21 cellular contexts compared by ENCODE assay signal in the genomic region with DNA sequence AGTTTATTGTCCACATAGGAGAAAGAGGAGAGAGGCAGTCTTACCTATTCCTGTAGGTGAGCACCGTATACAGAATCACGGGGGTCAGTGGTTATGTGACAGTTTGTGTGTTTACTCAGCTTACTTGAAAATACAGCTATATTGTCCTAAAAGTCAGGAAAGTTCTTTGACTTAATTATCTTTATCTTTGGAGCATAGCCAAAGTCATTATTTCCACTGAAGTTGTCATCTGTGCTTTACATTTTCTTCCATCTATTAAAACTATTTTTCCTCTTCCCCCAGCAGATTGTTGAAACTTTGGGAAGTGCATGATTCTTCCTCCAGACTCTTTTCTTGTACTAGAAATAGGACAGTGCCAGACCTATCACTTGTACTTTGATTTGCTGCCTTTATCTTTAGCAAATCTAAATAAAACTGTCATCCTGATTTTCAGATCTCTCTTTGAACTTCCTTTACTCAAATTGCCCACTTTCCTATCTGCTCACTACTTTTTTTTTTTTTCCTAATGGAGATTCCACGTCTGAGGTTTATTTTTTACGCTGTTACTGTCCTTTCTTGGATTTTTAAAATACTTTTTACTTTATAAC. TPM values are rescaled to one million over a fixed set of nuclear protein-coding genes. Genes with fewer than 3 reads are reported as not detected.
DNase-seq lines count a peak whose midpoint lies in the region; ATAC-seq, FAIRE-seq and TF ChIP-seq lines count a peak whose summit lies in the region.
"Had no signal": no experiment of that assay in that cellular context is flagged by ENCODE, and none has a peak within 500 bp of the region (broad histone marks: within the 10 kb centered on the region; RNA-seq: fewer than 3 reads in every experiment).

No MANE protein-coding gene starts in this region.

- no peaks in the 10 kb centered on the region for H3K36me3 ChIP-seq in endothelial cell of umbilical vein (ENCODE audit: control insufficient read depth in 2 of 2, extremely low read depth in 1 of 2, insufficient read depth in 2 of 2, low read length in 2 of 2)
- H3K36me3 ChIP-seq: BLaER1 had no signal

- H3K27ac ChIP-seq in 22Rv1 (peak overlapping the region; percentile 58), endothelial cell of umbilical vein (ENCODE audit: insufficient read depth, low read depth, low read length) (no peak overlapping the region)
- H3K27ac ChIP-seq: BLaER1, C4-2B, GM23248 had no signal

- H3K9ac ChIP-seq in endothelial cell of umbilical vein (replicated peaks; ENCODE audit: extremely low read depth, insufficient read depth, low read length), result no peak overlapping the region
- H3K9ac ChIP-seq: BLaER1, GM23248 had no signal

- BruUV-seq in endothelial cell of umbilical vein (replicated peaks; lab: Mats Ljungman, UMichigan), result no TSS peak

- no peaks in the 10 kb centered on the region for H3K9me3 Mint-ChIP-seq in memory B cell
- H3K9me3 Mint-ChIP-seq: CD4-positive, CD25-positive, alpha-beta regulatory T cell; CD8-positive, alpha-beta T cell; HFFc6 had no signal

- TF ChIP-seq CTCF in 22Rv1 (IDR thresholded peaks at IDR 0.05), result no peak
- TF ChIP-seq CTCF in endothelial cell of umbilical vein (IDR thresholded peaks at IDR 0.05; ENCODE audit: extremely low read depth in 1 of 2, insufficient read depth in 1 of 2, low read depth in 1 of 2, low read length in 2 of 2), result no peak

- no peak for FAIRE-seq in endothelial cell of umbilical vein (lab: Jason Lieb, UNC)
- FAIRE-seq: GM12892, H1 had no signal

- H3K27me3 Mint-ChIP-seq in memory B cell, result no peaks in the 10 kb centered on the region
- H3K27me3 Mint-ChIP-seq: B cell; CD4-positive, CD25-positive, alpha-beta regulatory T cell had no signal

- POLR2A ChIA-PET in HEK293T (lab: Yijun Ruan, JAX) (no interaction called here), endothelial cell of umbilical vein (lab: Charles Lee) (no interaction called here)

- H3K9me1 ChIP-seq in endothelial cell of umbilical vein (replicated peaks; ENCODE audit: control insufficient read depth, extremely low read depth, insufficient read depth, low read length), result no peaks in the 10 kb centered on the region

- dilution Hi-C loops in endothelial cell of umbilical vein (cut with MboI; ENCODE audit: extremely low pct_ligation_motif_present, low sequenced_read_pairs), result no loop called here

- no peaks in the 10 kb centered on the region for H3K9me3 ChIP-seq in endothelial cell of umbilical vein (replicated peaks; ENCODE audit: control insufficient read depth, insufficient read depth, low read length)
- H3K9me3 ChIP-seq: BLaER1, Caco-2 had no signal

- peaks cover 5% of the 10 kb centered on the region for H3K4me1 Mint-ChIP-seq in memory B cell

- no peak overlapping the region for H3K4me3 Mint-ChIP-seq in memory B cell
- H3K4me3 Mint-ChIP-seq: B cell; CD4-positive, CD25-positive, alpha-beta regulatory T cell; CD8-positive, alpha-beta T cell; HFFc6 had no signal

- no peak overlapping the region for H2AFZ ChIP-seq in endothelial cell of umbilical vein (ENCODE audit: low read depth, low read length)
- H2AFZ ChIP-seq: GM23248 had no signal

- no peaks in the 10 kb centered on the region for H3K27me3 ChIP-seq in endothelial cell of umbilical vein (ENCODE audit: control insufficient read depth in 2 of 2, insufficient read depth in 2 of 2, low read length in 2 of 2)
- H3K27me3 ChIP-seq: BLaER1 had no signal

- H3K4me3 ChIP-seq in endothelial cell of umbilical vein (replicated peaks in 1 of 3; ENCODE audit: insufficient read depth in 1 of 3, low read depth in 1 of 3, low read length in 3 of 3), result no peak overlapping the region
- H3K4me3 ChIP-seq: BLaER1, GM23248 had no signal

- peak overlapping the region; percentile 38 for H3K27ac Mint-ChIP-seq in memory B cell
- H3K27ac Mint-ChIP-seq: B cell; CD4-positive, CD25-positive, alpha-beta regulatory T cell; CD8-positive, alpha-beta T cell; HFFc6 had no signal

- TF ChIP-seq POLR2A in endothelial cell of umbilical vein (IDR thresholded peaks at IDR 0.05; ENCODE audit: low read depth, low read length), result no peak

- no peaks in the 10 kb centered on the region for H4K20me1 ChIP-seq in endothelial cell of umbilical vein (replicated peaks; ENCODE audit: control insufficient read depth, extremely low read depth, insufficient read depth, low read length)

- ATAC-seq in memory B cell (ENCODE audit: low read depth), result no peak
- ATAC-seq: CD8-positive, alpha-beta T cell had no signal

- no peak for DNase-seq in HEK293T (ENCODE audit: extremely low spot score)
- DNase-seq in endothelial cell of umbilical vein (ENCODE audit: low read depth, low spot score), result peak; percentile 61
- no peak for DNase-seq in memory B cell (ENCODE audit: low spot score in 2 of 2)
- no peak for DNase-seq in NCI-H226
- DNase-seq in activated CD4-positive, alpha-beta T cell treated with anti-CD3 and anti-CD28 coated beads, Interleukin-2, amount 50 U/mL, for 1 hour, result no peak
- DNase-seq in AG08396 (ENCODE audit: low spot score), result no peak
- DNase-seq: Caco-2; CD4-positive, CD25-positive, alpha-beta regulatory T cell; CD8-positive, alpha-beta T cell; DMS153; DND-41; GM23248; H7; HCEC 1CT; HFFc6 had no signal

- H3K36me3 Mint-ChIP-seq in memory B cell, result no peaks in the 10 kb centered on the region
- H3K36me3 Mint-ChIP-seq: CD4-positive, CD25-positive, alpha-beta regulatory T cell had no signal

- CTCF ChIA-PET in HEK293T (lab: Yijun Ruan, JAX) (no interaction called here), endothelial cell of umbilical vein (lab: Charles Lee) (interaction anchor here (0.7 to 1.5 kb wide), 2 partner anchors 11 to 1426 kb away, joined by 3 to 4 read pairs; no protein-coding TSS in a partner anchor)

- H3K79me2 ChIP-seq in endothelial cell of umbilical vein (ENCODE audit: control insufficient read depth, insufficient read depth, low read length), result peaks cover 3% of the 10 kb centered on the region

- H3K4me1 ChIP-seq in endothelial cell of umbilical vein (ENCODE audit: control insufficient read depth, extremely low read depth, insufficient read depth, low read length), result peaks cover 13% of the 10 kb centered on the region
- H3K4me1 ChIP-seq: BLaER1 had no signal

- H3K4me2 ChIP-seq in endothelial cell of umbilical vein (ENCODE audit: insufficient read depth, low read length), result peak overlapping the region; percentile 58
- H3K4me2 ChIP-seq: BLaER1 had no signal

- intact Hi-C loops in endothelial cell of umbilical vein (cut with micrococcal nuclease), result loop anchor here (10.0 kb wide), 1 partner anchor 1138 kb away; no protein-coding TSS in a partner anchor

TF ChIP-seq in HEK293T, 16 proteins besides CTCF, POLR2A, EP300 and RAD21:
- TF ChIP-seq PKNOX1 (IDR thresholded peaks at IDR 0.05), result peak; percentile 57
- no peak for TF ChIP-seq SUZ12 (IDR thresholded peaks at IDR 0.05)
TF ChIP-seq in HEK293T: peak in this region for 1.

TF ChIP-seq in endothelial cell of umbilical vein, 7 proteins besides CTCF, POLR2A, EP300 and RAD21:
- TF ChIP-seq GATA2 (IDR thresholded peaks at IDR 0.05; ENCODE audit: insufficient read depth, insufficient read length, low read depth, low read length), result peak; percentile 22
- no peak for TF ChIP-seq FOS (IDR thresholded peaks at IDR 0.05; ENCODE audit: borderline replicate concordance, insufficient read depth, low read length)
TF ChIP-seq in endothelial cell of umbilical vein: peak in this region for 1.

RNA-seq across cellular contexts. Expression of gene TAF3, which starts 58.3 kb away (rescaled TPM):
- total RNA-seq in endothelial cell of umbilical vein, result 10.1 and 10.5 TPM in 2 replicates
- 1.8 and 2.4 TPM in 2 replicates for polyA plus RNA-seq in endothelial cell of umbilical vein
- polyA plus RNA-seq in endothelial cell of umbilical vein (2011; cell fraction: cytosol; rRNA removed), result 3.0 and 3.2 TPM in 2 replicates
- 3.7 and 5.1 TPM in 2 replicates for polyA plus RNA-seq in endothelial cell of umbilical vein (2011; cell fraction: nucleus; rRNA removed)
- 6.8 and 7.1 TPM in 2 replicates for polyA plus RNA-seq in endothelial cell of umbilical vein (2012)
- 3.2 and 4.2 TPM in 2 replicates for polyA minus RNA-seq in endothelial cell of umbilical vein
- 1.5 TPM for polyA minus RNA-seq in endothelial cell of umbilical vein (2011; cell fraction: cytosol; rRNA and poly(A)+ RNA removed)
- 9.5 and 9.7 TPM in 2 replicates for polyA minus RNA-seq in endothelial cell of umbilical vein (2011; cell fraction: nucleus; rRNA and poly(A)+ RNA removed)
